In genomic region chr17:83109793-83110645, GRCh38 we compare ENCODE assay signal across 9 cellular contexts. TPM values are rescaled to one million over a fixed set of nuclear protein-coding genes. Genes with fewer than 3 reads are reported as not detected.
DNase-seq lines count a peak whose midpoint lies in the region; ATAC-seq, FAIRE-seq and TF ChIP-seq lines count a peak whose summit lies in the region.
"Had no signal": no experiment of that assay in that cellular context is flagged by ENCODE, and none has a peak within 500 bp of the region (broad histone marks: within the 10 kb centered on the region; RNA-seq: fewer than 3 reads in every experiment).

No MANE protein-coding gene starts in this region.

- H3K9me3 ChIP-seq in RWPE2 (ENCODE audit: severe bottlenecking) = no peaks in the 10 kb centered on the region

- H3K4me3 ChIP-seq in RWPE2 (ENCODE audit: severe bottlenecking) = peak overlapping the region; percentile 6

- TF ChIP-seq CTCF in RWPE2 (IDR thresholded peaks at IDR 0.05; ENCODE audit: poor library complexity, severe bottlenecking) (no peak), foreskin keratinocyte (conservative IDR thresholded peaks at IDR 0.05) (no peak)

- H3K27me3 ChIP-seq in RWPE2 (ENCODE audit: insufficient read depth, poor library complexity, severe bottlenecking) (no peaks in the 10 kb centered on the region), foreskin keratinocyte (peaks cover 15% of the 10 kb centered on the region)

- ATAC-seq in RWPE2 (ENCODE audit: low read depth) (peak; percentile 96), foreskin keratinocyte (peak; percentile 90), GM19328 (IDR thresholded peaks at IDR 0.05; ENCODE audit: unreplicated experiment) (no peak)

- H3K27ac ChIP-seq in RWPE2 (ENCODE audit: poor library complexity, severe bottlenecking) (peak overlapping the region; percentile 88), foreskin keratinocyte (no peak overlapping the region)

- no peaks in the 10 kb centered on the region for H3K36me3 ChIP-seq in RWPE2 (ENCODE audit: low read depth)

- peak; percentile 99 for DNase-seq in EL
- DNase-seq in RWPE2 (ENCODE audit: low spot score) = peak; percentile 99
- DNase-seq in foreskin keratinocyte = peak; percentile 77 to 85
- peak; percentile 91 for DNase-seq in renal cortical epithelial cell (ENCODE audit: low read depth)
- no peak for DNase-seq in MV-4-11 (lab: John Stamatoyannopoulos, UW)
- DNase-seq in stimulated activated CD4-positive, alpha-beta T cell treated with anti-CD3 and anti-CD28 coated beads, Interleukin-4, amount 100 ng/mL, for 24 hours = no peak
- no peak for DNase-seq in GM12891 (ENCODE audit: insufficient read length, low spot score)
- DNase-seq: activated B cell treated with CpG ODN at 0.5 μM for 24 hours had no signal

- H3K4me1 ChIP-seq in RWPE2 (ENCODE audit: insufficient read depth, poor library complexity, severe bottlenecking) (peaks cover 17% of the 10 kb centered on the region), foreskin keratinocyte (peaks cover 8% of the 10 kb centered on the region)

- no peak for TF ChIP-seq POLR2A in GM12891 (IDR thresholded peaks at IDR 0.05; ENCODE audit: low read depth, low read length)

- no peak for FAIRE-seq in GM12891 (lab: Jason Lieb, UNC)

TF ChIP-seq in GM12891, 5 proteins besides CTCF, POLR2A, EP300 and RAD21:
- no peak for TF ChIP-seq POLR2AphosphoS5 (IDR thresholded peaks at IDR 0.05; ENCODE audit: low read depth, low read length)
- TF ChIP-seq SPI1 (IDR thresholded peaks at IDR 0.05; ENCODE audit: low read depth, low read length) = no peak
- TF ChIP-seq TAF1 (IDR thresholded peaks at IDR 0.05; ENCODE audit: low read depth, low read length) = no peak
- no peak for TF ChIP-seq POU2F2 (IDR thresholded peaks at IDR 0.05; ENCODE audit: low read depth, low read length)
- TF ChIP-seq PAX5 (IDR thresholded peaks at IDR 0.05; ENCODE audit: insufficient read depth, low read length, severe bottlenecking) = no peak

RNA-seq across cellular contexts. Expression of gene METRNL, which starts 30.6 kb away (rescaled TPM):
- total RNA-seq in foreskin keratinocyte (1.4 and 2.0 TPM in 2 replicates), renal cortical epithelial cell (14.2 and 88.6 TPM in 2 replicates)
- polyA plus RNA-seq in foreskin keratinocyte = 2.0 and 3.6 TPM in 2 replicates
- polyA plus RNA-seq in GM12891 (2012; ENCODE audit: low read depth, missing spikeins) = 6.0 TPM

Comparison
In these comparisons a context has a peak if more than half of its experiments do, and no peak if none do; other contexts are left out.
1. DNase-seq: peak in EL (single experiment), RWPE2 (single experiment), foreskin keratinocyte (2 of 2) and renal cortical epithelial cell (single experiment); none in MV-4-11 (single experiment), stimulated activated CD4-positive, alpha-beta T cell treated with anti-CD3 and anti-CD28 coated beads, Interleukin-4, amount 100 ng/mL, for 24 hours (single experiment) and GM12891 (single experiment).